Comparison of ENCODE assay signal across 14 cellular contexts in the genomic region with DNA sequence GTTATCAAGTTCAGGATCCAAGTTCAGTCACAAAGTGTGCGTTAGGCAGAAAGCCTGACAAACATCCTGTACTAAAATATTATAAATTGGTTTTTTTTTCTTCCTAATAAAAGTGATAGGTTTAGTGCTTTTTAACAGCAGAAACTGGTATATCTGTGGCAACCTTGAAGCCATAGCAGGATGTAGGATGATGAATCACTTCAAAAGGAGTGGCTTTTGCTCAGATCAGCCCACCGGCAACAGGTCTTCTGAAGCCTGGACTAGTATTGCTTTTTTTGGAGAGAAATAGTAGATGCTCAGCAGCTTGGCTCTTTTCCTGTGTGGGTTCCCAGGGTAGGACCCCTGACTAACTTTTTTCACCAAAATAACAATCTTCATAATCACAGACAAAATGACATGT.
"Had no signal": no experiment of that assay in that cellular context is flagged by ENCODE, and none has a peak within 500 bp of the region (broad histone marks: within the 10 kb centered on the region; RNA-seq: fewer than 3 reads in every experiment).

No MANE protein-coding gene starts in this region.

- H3K79me2 ChIP-seq: parathyroid adenoma had no signal

- ATAC-seq: body of pancreas; left lung; natural killer cell; stimulated activated naive B cell treated with anti-CD40 and anti-IgM and Interleukin-4, amounts not matched to agents 10 μg/mL and 1 μg/mL and 100 μg/mL, for 72 hours had no signal

- H3K36me3 ChIP-seq: left lung, neutrophil, thyroid gland had no signal

- H2AFZ ChIP-seq: parathyroid adenoma had no signal

- H3K4me1 ChIP-seq: body of pancreas, left lung, parathyroid adenoma, thyroid gland had no signal

- H3K27me3 ChIP-seq: body of pancreas, left lung, thyroid gland had no signal

- DNase-seq: activated CD4-positive, alpha-beta T cell treated with anti-CD3 and anti-CD28 coated beads, Interleukin-2, amount 10 ng/mL, durations not matched to agents 7 days and 5 days; activated CD4-positive, CD25-positive, alpha-beta regulatory T cell; activated CD8-positive, alpha-beta memory T cell treated with anti-CD3 and anti-CD28 coated beads, Interleukin-2, amount 50 U/mL, for 48 hours; activated gamma-delta T cell treated with Interleukin-2 at 50 U/mL for 16 hours; amniotic stem cell; effector memory CD4-positive, alpha-beta T cell; left lung; natural killer cell; stimulated activated CD4-positive, alpha-beta T cell treated with anti-CD3 and anti-CD28 coated beads, Interleukin-4, amount 100 ng/mL, for 1 hour; stimulated activated naive B cell treated with anti-CD40 and anti-IgM and Interleukin-4, amounts not matched to agents 10 μg/mL and 1 μg/mL and 100 μg/mL, for 72 hours; thyroid gland had no signal

- H3K27ac ChIP-seq: body of pancreas, left lung, neutrophil, parathyroid adenoma, thyroid gland had no signal

- H3K9me3 ChIP-seq: body of pancreas, left lung, neutrophil, thyroid gland had no signal

- H3K4me3 ChIP-seq: body of pancreas, left lung, thyroid gland had no signal

- H3K9ac ChIP-seq: parathyroid adenoma had no signal
